In the genomic region with DNA sequence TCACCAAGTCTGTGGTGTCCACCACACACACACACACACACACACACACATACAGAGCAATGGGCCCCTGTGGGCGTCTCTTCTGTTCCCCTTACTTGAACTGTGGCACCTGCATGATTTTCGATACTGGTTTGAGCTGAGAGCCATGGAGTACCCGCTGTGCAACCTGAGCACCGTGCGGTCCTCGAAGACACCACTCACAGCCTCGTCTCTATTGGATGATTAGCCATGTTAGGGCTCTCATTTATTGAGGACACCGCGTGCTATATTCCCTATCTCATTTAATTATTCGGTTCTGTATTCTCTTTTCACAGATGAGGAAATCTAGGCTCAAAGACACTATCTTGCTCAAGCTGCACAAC, we compare ENCODE assay signal across 8 cellular contexts. TPM values are rescaled to one million over a fixed set of nuclear protein-coding genes. Genes with fewer than 3 reads are reported as not detected.
DNase-seq lines count a peak whose midpoint lies in the region; ATAC-seq and TF ChIP-seq lines count a peak whose summit lies in the region.

No MANE protein-coding gene starts in this region.

- H3K27ac ChIP-seq in VCaP (peak overlapping the region; percentile 70; the same call in 1 of the 2 replicates), temporal lobe (ENCODE audit: low read depth, low read length) (peak overlapping the region; percentile 47)

- no peaks in the 10 kb centered on the region for H3K9me3 ChIP-seq in iPS-15b (ENCODE audit: control insufficient read depth, insufficient read depth, low read length)

- H3K27me3 ChIP-seq in iPS-15b (ENCODE audit: control insufficient read depth, insufficient read depth, low read length) = peaks cover 36% of the 10 kb centered on the region

- ATAC-seq in HG03469 (IDR thresholded peaks at IDR 0.05; ENCODE audit: unreplicated experiment) (no peak), HG03442 (IDR thresholded peaks at IDR 0.05; ENCODE audit: unreplicated experiment) (no peak)

- H3K9ac ChIP-seq in iPS-15b (ENCODE audit: low read depth, low read length) = no peak overlapping the region

- TF ChIP-seq CTCF in VCaP (conservative IDR thresholded peaks at IDR 0.05) = no peak

- no peaks in the 10 kb centered on the region for H3K36me3 ChIP-seq in iPS-15b (ENCODE audit: control insufficient read depth, insufficient read depth, low read length)

- peak overlapping the region; percentile 57 for H3K4me3 ChIP-seq in iPS-15b (ENCODE audit: low read depth, low read length)

- no peaks in the 10 kb centered on the region for H3K4me1 ChIP-seq in iPS-15b (ENCODE audit: control insufficient read depth, insufficient read depth, low read length)

- peak; percentile 10 for DNase-seq in activated CD4-positive, alpha-beta T cell treated with anti-CD3 and anti-CD28 coated beads for 48 hours
- DNase-seq in activated CD4-positive, alpha-beta T cell treated with anti-CD3 and anti-CD28 coated beads, Interleukin-2, amount 50 U/mL, for 4 hours = no peak
- no peak for DNase-seq in cortex of kidney (lab: John Stamatoyannopoulos, UW)

RNA-seq across cellular contexts. Expression of a gene that starts 0.6 kb away (rescaled TPM):
- total RNA-seq in temporal lobe = 41.8 TPM
